ENCODE assay signal across 14 cellular contexts in the genomic region with DNA sequence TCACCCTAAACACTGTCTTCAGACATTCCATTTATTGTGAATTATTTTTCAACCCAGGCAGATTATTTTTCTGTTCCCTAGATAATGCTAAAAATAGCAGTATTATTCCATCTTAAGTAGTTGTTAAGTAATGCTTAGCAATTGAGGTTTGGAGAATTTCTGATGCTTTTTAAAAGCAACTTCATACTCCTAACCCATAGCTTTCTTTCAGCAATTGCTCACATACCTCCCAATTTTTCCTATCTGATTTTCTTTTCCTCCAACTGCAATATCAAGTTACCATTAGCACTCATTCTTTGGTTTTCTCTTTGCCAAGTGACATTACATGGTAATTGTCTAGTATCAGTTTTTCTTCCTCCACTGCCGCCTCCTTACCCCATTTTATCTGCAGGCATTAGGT.
DNase-seq lines count a peak whose midpoint lies in the region; ATAC-seq, FAIRE-seq and TF ChIP-seq lines count a peak whose summit lies in the region.
"Had no signal": no experiment of that assay in that cellular context is flagged by ENCODE, and none has a peak within 500 bp of the region (broad histone marks: within the 10 kb centered on the region; RNA-seq: fewer than 3 reads in every experiment).

No MANE protein-coding gene starts in this region.

- ATAC-seq in GM18499 (IDR thresholded peaks at IDR 0.05; ENCODE audit: insufficient read depth, unreplicated experiment) (peak; percentile 9), GM19455 (IDR thresholded peaks at IDR 0.05; ENCODE audit: unreplicated experiment) (peak; percentile 4), HG02840 (IDR thresholded peaks at IDR 0.05; ENCODE audit: low FRiP score, unreplicated experiment) (peak; percentile 15), HG03565 (IDR thresholded peaks at IDR 0.05; ENCODE audit: unreplicated experiment) (peak; percentile 21), HG02973 (IDR thresholded peaks at IDR 0.05; ENCODE audit: unreplicated experiment) (no peak)
- ATAC-seq: Panc1, psoas muscle had no signal

- no peak for FAIRE-seq in GM12891 (lab: Jason Lieb, UNC)

- no peak for DNase-seq in NCI-H526 (lab: John Stamatoyannopoulos, UW)
- DNase-seq in dermis blood vessel endothelial cell: no peak
- no peak for DNase-seq in GM12891 (ENCODE audit: insufficient read length, low spot score)
- DNase-seq: activated naive CD8-positive, alpha-beta T cell treated with anti-CD3 and anti-CD28 coated beads, Interleukin-2, amount 10 ng/mL, durations not matched to agents 7 days and 5 days; GF-D8; NCI-H187; psoas muscle; T-helper 9 cell had no signal

- no peak for TF ChIP-seq POLR2A in GM12891 (IDR thresholded peaks at IDR 0.05; ENCODE audit: low read depth, low read length)

TF ChIP-seq in GM12891, 5 proteins besides CTCF, POLR2A, EP300 and RAD21:
- TF ChIP-seq POLR2AphosphoS5 (IDR thresholded peaks at IDR 0.05; ENCODE audit: low read depth, low read length) (no peak), PAX5 (IDR thresholded peaks at IDR 0.05; ENCODE audit: insufficient read depth, low read length, severe bottlenecking) (no peak), POU2F2 (IDR thresholded peaks at IDR 0.05; ENCODE audit: low read depth, low read length) (no peak), SPI1 (IDR thresholded peaks at IDR 0.05; ENCODE audit: low read depth, low read length) (no peak), TAF1 (IDR thresholded peaks at IDR 0.05; ENCODE audit: low read depth, low read length) (no peak)
